In genomic region chr2:113192459-113193100, GRCh38 we compare ENCODE assay signal across 16 cellular contexts. TPM values are rescaled to one million over a fixed set of nuclear protein-coding genes. Genes with fewer than 3 reads are reported as not detected.
DNase-seq lines count a peak whose midpoint lies in the region; ATAC-seq and TF ChIP-seq lines count a peak whose summit lies in the region.
"Had no signal": no experiment of that assay in that cellular context is flagged by ENCODE, and none has a peak within 500 bp of the region (broad histone marks: within the 10 kb centered on the region; RNA-seq: fewer than 3 reads in every experiment).

No MANE protein-coding gene starts in this region.

- no TSS peak for BruUV-seq in PC-3 (replicated peaks; lab: Mats Ljungman, UMichigan)

- no peaks in the 10 kb centered on the region for H4K20me1 ChIP-seq in PC-3 (ENCODE audit: low read length)

- no peaks in the 10 kb centered on the region for H3K36me3 ChIP-seq in PC-3 (ENCODE audit: low read depth, low read length)
- H3K36me3 ChIP-seq: HAP-1 had no signal

- H3K9me2 ChIP-seq in PC-3 (replicated peaks; ENCODE audit: low read length): no peaks in the 10 kb centered on the region

- no peaks in the 10 kb centered on the region for H3K27me3 ChIP-seq in PC-3 (ENCODE audit: low read length)
- H3K27me3 ChIP-seq: upper lobe of right lung had no signal

- no peak overlapping the region for H3K9ac ChIP-seq in PC-3 (ENCODE audit: low read length)

- H3K79me2 ChIP-seq in PC-3 (ENCODE audit: low read length): no peaks in the 10 kb centered on the region

- H2AFZ ChIP-seq in PC-3 (ENCODE audit: low read length): no peak overlapping the region

- no peaks in the 10 kb centered on the region for H3K9me3 Mint-ChIP-seq in activated naive CD8-positive, alpha-beta T cell treated with anti-CD3 and anti-CD28 coated beads, Interleukin-2, amount 10 ng/mL, durations not matched to agents 7 days and 5 days
- H3K9me3 Mint-ChIP-seq in activated naive CD8-positive, alpha-beta T cell treated with anti-CD3 and anti-CD28 coated beads, Interleukin-2, amount 50 U/mL, for 24 hours: no peaks in the 10 kb centered on the region
- no peaks in the 10 kb centered on the region for H3K9me3 Mint-ChIP-seq in stimulated activated effector memory CD8-positive, alpha-beta T cell treated with anti-CD3 and anti-CD28 coated beads, Interleukin-12 subunit alpha, Interleukin-12 subunit beta, amount 100 ng/mL, for 72 hours
- H3K9me3 Mint-ChIP-seq: activated CD4-positive, alpha-beta memory T cell treated with anti-CD3 and anti-CD28 coated beads, Interleukin-2, amount 10 ng/mL, durations not matched to agents 7 days and 5 days had no signal

- H3K4me3 ChIP-seq in PC-3 (ENCODE audit: low read length): no peak overlapping the region
- H3K4me3 ChIP-seq: HAP-1, upper lobe of right lung had no signal

- peak overlapping the region; percentile 64 for H3K27ac Mint-ChIP-seq in activated naive CD8-positive, alpha-beta T cell treated with anti-CD3 and anti-CD28 coated beads, Interleukin-2, amount 10 ng/mL, durations not matched to agents 7 days and 5 days
- no peak overlapping the region for H3K27ac Mint-ChIP-seq in activated naive CD8-positive, alpha-beta T cell treated with anti-CD3 and anti-CD28 coated beads, Interleukin-2, amount 50 U/mL, for 24 hours
- H3K27ac Mint-ChIP-seq in stimulated activated effector memory CD8-positive, alpha-beta T cell treated with anti-CD3 and anti-CD28 coated beads, Interleukin-12 subunit alpha, Interleukin-12 subunit beta, amount 100 ng/mL, for 72 hours: peak overlapping the region; percentile 84
- H3K27ac Mint-ChIP-seq: activated CD4-positive, alpha-beta memory T cell treated with anti-CD3 and anti-CD28 coated beads, Interleukin-2, amount 10 ng/mL, durations not matched to agents 7 days and 5 days had no signal

- no peak for ATAC-seq in activated naive CD8-positive, alpha-beta T cell treated with anti-CD3 and anti-CD28 coated beads, Interleukin-2, amount 10 ng/mL, durations not matched to agents 7 days and 5 days (ENCODE audit: low read depth)
- no peak for ATAC-seq in activated naive CD8-positive, alpha-beta T cell treated with anti-CD3 and anti-CD28 coated beads, Interleukin-2, amount 50 U/mL, for 24 hours
- ATAC-seq in PC-3 (no peak), esophagus mucosa (peak; percentile 6)
- no peak for ATAC-seq in stimulated activated effector memory CD8-positive, alpha-beta T cell treated with anti-CD3 and anti-CD28 coated beads, Interleukin-12 subunit alpha, Interleukin-12 subunit beta, amount 100 ng/mL, for 72 hours
- ATAC-seq: upper lobe of right lung had no signal

- no peaks in the 10 kb centered on the region for H3K4me1 ChIP-seq in PC-3 (ENCODE audit: insufficient read depth, low read length)
- H3K4me1 ChIP-seq: HAP-1, upper lobe of right lung had no signal

- no peaks in the 10 kb centered on the region for H3K27me3 Mint-ChIP-seq in activated naive CD8-positive, alpha-beta T cell treated with anti-CD3 and anti-CD28 coated beads, Interleukin-2, amount 10 ng/mL, durations not matched to agents 7 days and 5 days
- no peaks in the 10 kb centered on the region for H3K27me3 Mint-ChIP-seq in activated naive CD8-positive, alpha-beta T cell treated with anti-CD3 and anti-CD28 coated beads, Interleukin-2, amount 50 U/mL, for 24 hours
- H3K27me3 Mint-ChIP-seq: activated CD4-positive, alpha-beta memory T cell treated with anti-CD3 and anti-CD28 coated beads, Interleukin-2, amount 10 ng/mL, durations not matched to agents 7 days and 5 days had no signal

- CTCF ChIA-PET in PC-3 (lab: Charles Lee): no interaction called here
- CTCF ChIA-PET in RWPE1 (lab: Yijun Ruan, JAX): interaction anchor here (0.6 to 1.9 kb wide), 4 partner anchors 55 to 208 kb away, joined by 4 to 9 read pairs (median 4); no protein-coding TSS in a partner anchor

- H3K4me1 Mint-ChIP-seq in activated naive CD8-positive, alpha-beta T cell treated with anti-CD3 and anti-CD28 coated beads, Interleukin-2, amount 10 ng/mL, durations not matched to agents 7 days and 5 days: peaks cover 74% of the 10 kb centered on the region
- peaks cover 39% of the 10 kb centered on the region for H3K4me1 Mint-ChIP-seq in activated naive CD8-positive, alpha-beta T cell treated with anti-CD3 and anti-CD28 coated beads, Interleukin-2, amount 50 U/mL, for 24 hours
- peaks cover 57% of the 10 kb centered on the region for H3K4me1 Mint-ChIP-seq in stimulated activated effector memory CD8-positive, alpha-beta T cell treated with anti-CD3 and anti-CD28 coated beads, Interleukin-12 subunit alpha, Interleukin-12 subunit beta, amount 100 ng/mL, for 72 hours

- H3K27ac ChIP-seq in PC-3 (ENCODE audit: low read length): no peak overlapping the region
- no peak overlapping the region for H3K27ac ChIP-seq in RWPE1
- H3K27ac ChIP-seq: upper lobe of right lung had no signal

- intact Hi-C loops in PC-3 (cut with micrococcal nuclease): no loop called here

- POLR2A ChIA-PET in activated naive CD8-positive, alpha-beta T cell treated with anti-CD3 and anti-CD28 coated beads, Interleukin-2, amount 10 ng/mL, durations not matched to agents 7 days and 5 days (lab: Charles Lee): interaction anchor here (1.3 kb wide), 1 partner anchor 17 kb away, joined by 3 read pairs; no protein-coding TSS in a partner anchor
- POLR2A ChIA-PET in PC-3 (lab: Charles Lee; ENCODE audit: unreplicated experiment) (no interaction called here), RWPE1 (lab: Yijun Ruan, JAX; ENCODE audit: low non-redundant PET) (no interaction called here)

- no peaks in the 10 kb centered on the region for H3K9me3 ChIP-seq in PC-3 (ENCODE audit: low read length)
- H3K9me3 ChIP-seq: HAP-1, upper lobe of right lung had no signal

- H3K4me3 Mint-ChIP-seq in activated naive CD8-positive, alpha-beta T cell treated with anti-CD3 and anti-CD28 coated beads, Interleukin-2, amount 10 ng/mL, durations not matched to agents 7 days and 5 days: no peak overlapping the region
- H3K4me3 Mint-ChIP-seq in activated naive CD8-positive, alpha-beta T cell treated with anti-CD3 and anti-CD28 coated beads, Interleukin-2, amount 50 U/mL, for 24 hours: no peak overlapping the region
- no peak overlapping the region for H3K4me3 Mint-ChIP-seq in stimulated activated effector memory CD8-positive, alpha-beta T cell treated with anti-CD3 and anti-CD28 coated beads, Interleukin-12 subunit alpha, Interleukin-12 subunit beta, amount 100 ng/mL, for 72 hours
- H3K4me3 Mint-ChIP-seq: activated CD4-positive, alpha-beta memory T cell treated with anti-CD3 and anti-CD28 coated beads, Interleukin-2, amount 10 ng/mL, durations not matched to agents 7 days and 5 days had no signal

- H3K4me2 ChIP-seq in PC-3 (ENCODE audit: low read length): no peak overlapping the region

- H3K36me3 Mint-ChIP-seq in activated naive CD8-positive, alpha-beta T cell treated with anti-CD3 and anti-CD28 coated beads, Interleukin-2, amount 10 ng/mL, durations not matched to agents 7 days and 5 days: peaks cover 51% of the 10 kb centered on the region
- H3K36me3 Mint-ChIP-seq in activated naive CD8-positive, alpha-beta T cell treated with anti-CD3 and anti-CD28 coated beads, Interleukin-2, amount 50 U/mL, for 24 hours (ENCODE audit: low read depth): peaks cover 71% of the 10 kb centered on the region
- peaks cover 100% of the 10 kb centered on the region for H3K36me3 Mint-ChIP-seq in stimulated activated effector memory CD8-positive, alpha-beta T cell treated with anti-CD3 and anti-CD28 coated beads, Interleukin-12 subunit alpha, Interleukin-12 subunit beta, amount 100 ng/mL, for 72 hours

- DNase-seq in activated naive CD8-positive, alpha-beta T cell treated with anti-CD3 and anti-CD28 coated beads, Interleukin-2, amount 10 ng/mL, durations not matched to agents 7 days and 5 days: no peak
- no peak for DNase-seq in activated naive CD8-positive, alpha-beta T cell treated with anti-CD3 and anti-CD28 coated beads, Interleukin-2, amount 50 U/mL, for 24 hours
- DNase-seq in PC-3 (no peak), NCI-H1048 (lab: John Stamatoyannopoulos, UW) (no peak), DMS 273 (lab: John Stamatoyannopoulos, UW; ENCODE audit: unreplicated experiment) (no peak), RWPE1 (ENCODE audit: low spot score) (no peak)
- no peak for DNase-seq in stimulated activated effector memory CD8-positive, alpha-beta T cell treated with anti-CD3 and anti-CD28 coated beads, Interleukin-12 subunit alpha, Interleukin-12 subunit beta, amount 100 ng/mL, for 72 hours (ENCODE audit: low spot score in 2 of 2)
- DNase-seq: activated CD4-positive, alpha-beta memory T cell treated with anti-CD3 and anti-CD28 coated beads, Interleukin-2, amount 10 ng/mL, durations not matched to agents 7 days and 5 days; activated naive CD4-positive, alpha-beta T cell treated with anti-CD3 and anti-CD28 coated beads, Interleukin-2, amount 50 U/mL, for 16 hours; KBM-7; NCI-H1436; NCI-H446 treated with DMSO at 0.1 percent for 48 hours; nucleus accumbens; upper lobe of right lung had no signal

- TF ChIP-seq CTCF in PC-3 (conservative IDR thresholded peaks at IDR 0.05; ENCODE audit: low read depth, low read length) (peak; percentile 44; the same call in 1 of the 2 replicates), RWPE1 (conservative IDR thresholded peaks at IDR 0.05; ENCODE audit: low read depth) (no peak)

- no peaks in the 10 kb centered on the region for H3F3A ChIP-seq in PC-3 (ENCODE audit: low read length, unreplicated experiment)

RNA-seq across cellular contexts. Expression of gene PSD4, which starts 18.8 kb away (rescaled TPM):
- total RNA-seq in activated naive CD8-positive, alpha-beta T cell treated with anti-CD3 and anti-CD28 coated beads, Interleukin-2, amount 10 ng/mL, durations not matched to agents 7 days and 5 days: 100 to 1,000 TPM; 361 to 385 TPM
- total RNA-seq in PC-3 (2014; rRNA removed): 46.6 and 60.3 TPM in 2 replicates
- total RNA-seq in esophagus mucosa: 38.6 TPM
